13 cellular contexts compared by ENCODE assay signal in the genomic region with DNA sequence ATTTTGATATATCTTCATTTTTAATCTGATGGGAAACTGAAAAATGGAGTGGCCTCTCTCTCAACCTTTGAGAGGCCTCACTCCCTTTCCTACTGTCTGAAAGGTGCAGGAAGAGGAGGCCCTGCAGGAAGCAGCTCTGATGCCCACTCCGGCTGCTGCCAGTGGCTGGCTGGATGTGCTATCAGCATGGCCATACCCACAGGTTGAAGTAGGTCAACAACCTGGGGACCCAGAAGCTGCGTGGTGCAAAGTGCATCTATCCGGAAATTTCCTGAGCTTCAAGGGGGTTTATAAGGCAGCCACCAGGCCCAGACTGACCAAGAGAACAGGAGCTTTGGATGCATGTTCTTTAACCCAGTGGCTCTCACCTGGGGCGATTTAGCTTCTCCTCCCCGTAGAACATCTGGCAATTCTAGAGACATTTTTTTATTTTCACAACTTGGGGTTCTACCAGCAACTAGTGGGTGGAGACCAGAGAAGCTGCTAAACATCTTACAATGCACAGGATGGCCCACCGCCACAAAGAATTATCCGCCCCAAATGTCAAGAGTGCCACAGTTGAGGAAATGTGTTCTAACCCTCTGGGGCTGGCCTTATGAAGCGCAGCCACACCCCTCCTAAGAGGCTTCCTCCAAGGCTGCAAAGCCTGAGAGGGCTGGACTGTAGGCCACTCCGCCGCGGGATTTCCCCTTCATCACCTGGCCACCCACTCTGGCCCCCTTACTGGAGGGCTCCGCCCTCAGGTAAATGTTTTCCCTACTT. TPM values are rescaled to one million over a fixed set of nuclear protein-coding genes. Genes with fewer than 3 reads are reported as not detected.
A peak's percentile ranks its signal among the peaks of the same experiment; 100 is the strongest.
DNase-seq lines count a peak whose midpoint lies in the region; ATAC-seq and TF ChIP-seq lines count a peak whose summit lies in the region.
"Had no signal": no experiment of that assay in that cellular context is flagged by ENCODE, and none has a peak within 500 bp of the region (broad histone marks: within the 10 kb centered on the region; RNA-seq: fewer than 3 reads in every experiment).

No MANE protein-coding gene starts in this region.

- no peaks in the 10 kb centered on the region for H3K36me3 Mint-ChIP-seq in CD4-positive, alpha-beta T cell (ENCODE audit: low read depth)
- peaks cover 13% of the 10 kb centered on the region for H3K36me3 Mint-ChIP-seq in activated naive CD8-positive, alpha-beta T cell treated with anti-CD3 and anti-CD28 coated beads for 36 hours
- H3K36me3 Mint-ChIP-seq in Calu3 (ENCODE audit: insufficient read depth, unreplicated experiment), result no peaks in the 10 kb centered on the region
- H3K36me3 Mint-ChIP-seq: type B pancreatic cell had no signal

- peak; percentile 50 for ATAC-seq in CD4-positive, alpha-beta T cell (ENCODE audit: poor library complexity)
- ATAC-seq in GM19351 (IDR thresholded peaks at IDR 0.05; ENCODE audit: unreplicated experiment) (peak; percentile 57), HG02981 (IDR thresholded peaks at IDR 0.05; ENCODE audit: unreplicated experiment) (peak; percentile 27)

- BruUV-seq in Calu3 (replicated peaks; lab: Mats Ljungman, UMichigan), result no TSS peak

- H3K27ac Mint-ChIP-seq in CD4-positive, alpha-beta T cell, result peak overlapping the region; percentile 72
- H3K27ac Mint-ChIP-seq in activated naive CD8-positive, alpha-beta T cell treated with anti-CD3 and anti-CD28 coated beads for 36 hours, result peak overlapping the region; percentile 48
- H3K27ac Mint-ChIP-seq in Calu3 (ENCODE audit: unreplicated experiment), result no peak overlapping the region
- H3K27ac Mint-ChIP-seq: type B pancreatic cell had no signal

- H3K9me3 Mint-ChIP-seq in CD4-positive, alpha-beta T cell, result peaks cover 5% of the 10 kb centered on the region
- H3K9me3 Mint-ChIP-seq in activated naive CD8-positive, alpha-beta T cell treated with anti-CD3 and anti-CD28 coated beads for 36 hours, result peaks cover 23% of the 10 kb centered on the region
- H3K9me3 Mint-ChIP-seq in Calu3 (ENCODE audit: low read depth, unreplicated experiment), result peaks cover 3% of the 10 kb centered on the region
- H3K9me3 Mint-ChIP-seq: type B pancreatic cell had no signal

- POLR2A ChIA-PET in CD4-positive, alpha-beta T cell (lab: Charles Lee), result interaction anchor here (1.5 to 2.6 kb wide), 5 partner anchors 10 to 46 kb away, joined by 3 to 14 read pairs (median 8); no protein-coding TSS in a partner anchor

- intact Hi-C loops in CD4-positive, alpha-beta T cell (cut with DNase I, micrococcal nuclease), result loop anchor here in 1 of 2 experiments (10.0 kb wide), 1 partner anchor 141 kb away; no protein-coding TSS in a partner anchor
- intact Hi-C loops in Calu3 (cut with micrococcal nuclease; ENCODE audit: unreplicated experiment), result no loop called here

- peaks cover 13% of the 10 kb centered on the region for H3K9me3 ChIP-seq in CD4-positive, alpha-beta T cell (ENCODE audit: control insufficient read depth, low read length)
- H3K9me3 ChIP-seq: SK-N-SH had no signal

- DNase-seq in CD4-positive, alpha-beta T cell, result peak in 2 of 10 experiments; percentile 16 to 17
- peak; percentile 25 for DNase-seq in activated naive CD8-positive, alpha-beta T cell treated with anti-CD3 and anti-CD28 coated beads for 36 hours
- DNase-seq in Calu3, result no peak
- no peak for DNase-seq in effector CD4-positive, alpha-beta T cell
- no peak for DNase-seq in NCI-H774 (lab: John Stamatoyannopoulos, UW)
- no peak for DNase-seq in NCI-H82 (lab: John Stamatoyannopoulos, UW)
- DNase-seq: SK-N-SH had no signal

- peak overlapping the region; percentile 29 for H3K27ac ChIP-seq in CD4-positive, alpha-beta T cell (ENCODE audit: low read depth, low read length)
- H3K27ac ChIP-seq: adrenal gland had no signal

- no peaks in the 10 kb centered on the region for H3K27me3 ChIP-seq in CD4-positive, alpha-beta T cell (ENCODE audit: control insufficient read depth, insufficient read depth, low read length)
- H3K27me3 ChIP-seq: adrenal gland had no signal

- peaks cover 46% of the 10 kb centered on the region for H3K4me1 Mint-ChIP-seq in CD4-positive, alpha-beta T cell (ENCODE audit: low read depth)
- H3K4me1 Mint-ChIP-seq in activated naive CD8-positive, alpha-beta T cell treated with anti-CD3 and anti-CD28 coated beads for 36 hours, result peaks cover 37% of the 10 kb centered on the region
- H3K4me1 Mint-ChIP-seq in Calu3 (ENCODE audit: low read depth, unreplicated experiment), result no peaks in the 10 kb centered on the region

- H3K4me3 Mint-ChIP-seq in CD4-positive, alpha-beta T cell, result peak overlapping the region; percentile 56
- no peak overlapping the region for H3K4me3 Mint-ChIP-seq in activated naive CD8-positive, alpha-beta T cell treated with anti-CD3 and anti-CD28 coated beads for 36 hours
- H3K4me3 Mint-ChIP-seq in Calu3 (ENCODE audit: low read depth, unreplicated experiment), result no peak overlapping the region
- H3K4me3 Mint-ChIP-seq: type B pancreatic cell had no signal

- CTCF ChIA-PET in CD4-positive, alpha-beta T cell (lab: Charles Lee), result interaction anchor here (1.0 to 2.2 kb wide), 3 partner anchors 26 to 53 kb away, joined by 4 to 13 read pairs (median 5); no protein-coding TSS in a partner anchor
- CTCF ChIA-PET in Calu3 (lab: Charles Lee), result interaction anchor here (1.0 to 1.4 kb wide), 2 partner anchors 17 to 47 kb away, joined by 3 to 4 read pairs; no protein-coding TSS in a partner anchor

- no peaks in the 10 kb centered on the region for H3K27me3 Mint-ChIP-seq in CD4-positive, alpha-beta T cell
- no peaks in the 10 kb centered on the region for H3K27me3 Mint-ChIP-seq in activated naive CD8-positive, alpha-beta T cell treated with anti-CD3 and anti-CD28 coated beads for 36 hours
- peaks cover 28% of the 10 kb centered on the region for H3K27me3 Mint-ChIP-seq in Calu3 (ENCODE audit: unreplicated experiment)
- H3K27me3 Mint-ChIP-seq: type B pancreatic cell had no signal

- TF ChIP-seq CTCF in CD4-positive, alpha-beta T cell (IDR thresholded peaks at IDR 0.05), result no peak
- no peak for TF ChIP-seq CTCF in Calu3 (IDR thresholded peaks at IDR 0.05; ENCODE audit: unreplicated experiment)

RNA-seq across cellular contexts. Expression of a gene that starts 8.2 kb away (rescaled TPM):
- 1 to 10 TPM; 6.7 to 7.8 TPM for total RNA-seq in CD4-positive, alpha-beta T cell
- total RNA-seq in activated naive CD8-positive, alpha-beta T cell treated with anti-CD3 and anti-CD28 coated beads for 36 hours, result 10 to 100 TPM; 46.2 to 47.9 TPM
- 1.4 and 2.2 TPM in 2 replicates for total RNA-seq in Calu3 (2022)
- total RNA-seq: fibroblast of villous mesenchyme, H4 had no signal

Comparison
In these comparisons a context has a peak if more than half of its experiments do, and no peak if none do; other contexts are left out.
1. RNA of a gene that starts 8.2 kb away (total RNA-seq): 46.2 to 47.9 TPM in activated naive CD8-positive, alpha-beta T cell treated with anti-CD3 and anti-CD28 coated beads for 36 hours; 6.7 to 7.8 TPM in CD4-positive, alpha-beta T cell and 1.4 to 2.2 TPM in Calu3; every median in the first group is over 4 times any median in the second.
2. Peak in every context shown above with its lines, with median percentiles within 50 percentile points of each other: ATAC-seq.